Comparison of ENCODE assay signal across 9 cellular contexts in the genomic region with DNA sequence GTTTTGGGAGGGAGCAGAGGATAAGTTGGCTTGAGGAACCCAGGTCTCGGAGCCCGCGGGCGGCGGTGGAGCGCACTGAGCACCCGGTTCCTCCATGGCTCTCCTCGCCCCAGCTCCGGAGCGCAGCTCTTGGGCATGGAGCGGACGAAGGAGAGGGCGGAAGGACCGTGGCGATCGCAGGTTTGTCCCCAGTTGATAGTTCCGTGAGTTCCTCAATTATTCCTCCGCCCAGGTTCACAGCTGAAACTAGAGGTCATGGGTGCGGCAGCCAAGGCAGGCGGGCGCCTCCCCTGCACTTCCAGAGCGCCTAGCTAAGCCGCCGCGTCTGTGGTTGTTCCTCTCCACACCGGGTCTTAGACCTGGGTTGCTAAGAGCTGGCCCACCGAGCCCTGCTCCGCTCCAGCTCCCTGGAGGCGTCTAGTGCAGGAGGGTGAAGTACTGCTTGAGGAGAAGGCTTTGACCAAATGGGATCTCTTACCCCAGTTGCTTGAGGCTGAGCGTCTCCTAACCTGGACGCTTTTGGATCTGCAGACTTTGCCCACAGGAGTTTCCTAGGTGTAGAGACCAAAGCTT. TPM values are rescaled to one million over a fixed set of nuclear protein-coding genes. Genes with fewer than 3 reads are reported as not detected.
DNase-seq lines count a peak whose midpoint lies in the region; ATAC-seq and TF ChIP-seq lines count a peak whose summit lies in the region.
"Had no signal": no experiment of that assay in that cellular context is flagged by ENCODE, and none has a peak within 500 bp of the region (broad histone marks: within the 10 kb centered on the region; RNA-seq: fewer than 3 reads in every experiment).

A gene with protein sequence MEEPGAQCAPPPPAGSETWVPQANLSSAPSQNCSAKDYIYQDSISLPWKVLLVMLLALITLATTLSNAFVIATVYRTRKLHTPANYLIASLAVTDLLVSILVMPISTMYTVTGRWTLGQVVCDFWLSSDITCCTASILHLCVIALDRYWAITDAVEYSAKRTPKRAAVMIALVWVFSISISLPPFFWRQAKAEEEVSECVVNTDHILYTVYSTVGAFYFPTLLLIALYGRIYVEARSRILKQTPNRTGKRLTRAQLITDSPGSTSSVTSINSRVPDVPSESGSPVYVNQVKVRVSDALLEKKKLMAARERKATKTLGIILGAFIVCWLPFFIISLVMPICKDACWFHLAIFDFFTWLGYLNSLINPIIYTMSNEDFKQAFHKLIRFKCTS (minus strand): TSS at position 184 of the 573 bp plus-strand sequence. CDS start 88 bp downstream, at position 96.

- no peaks in the 10 kb centered on the region for H3K79me2 ChIP-seq in PC-9 (ENCODE audit: low read depth)

- peak in 5 of 8 donors; percentile 16 to 41 (median 34) for ATAC-seq in heart right ventricle
- no peak for ATAC-seq in CD8-positive, alpha-beta T cell

- H3K27ac ChIP-seq in heart right ventricle, result peak within 1 kb of the TSS in 1 of 10 donors; percentile 25
- H3K27ac ChIP-seq in duodenal mucosa (ENCODE audit: low read depth, low read length), result no peak within 1 kb of the TSS
- H3K27ac ChIP-seq in mucosa of rectum (ENCODE audit: low read depth in 2 of 2, low read length in 2 of 2), result no peak within 1 kb of the TSS
- no peak within 1 kb of the TSS for H3K27ac ChIP-seq in CD8-positive, alpha-beta T cell (ENCODE audit: low read depth, low read length)
- no peak within 1 kb of the TSS for H3K27ac ChIP-seq in PC-9

- CTCF ChIA-PET in CD8-positive, alpha-beta T cell (lab: Charles Lee), result no interaction called here
- CTCF ChIA-PET in PC-9 (lab: Charles Lee), result interaction anchor here (1.0 kb wide), 1 partner anchor 9 kb away, joined by 5 read pairs; no protein-coding TSS in a partner anchor

- no peaks in the 10 kb centered on the region for H3F3A ChIP-seq in PC-9 (ENCODE audit: insufficient read depth, low read depth)

- POLR2A ChIA-PET in CD8-positive, alpha-beta T cell (lab: Charles Lee), result no interaction called here
- POLR2A ChIA-PET in PC-9 (lab: Charles Lee; ENCODE audit: unreplicated experiment), result no interaction called here

- no peak for DNase-seq in heart right ventricle
- DNase-seq in cardiac septum (ENCODE audit: low spot score), result no peak
- DNase-seq in NCI-H2227 treated with DMSO at 0.1 percent for 48 hours (lab: John Stamatoyannopoulos, UW), result no peak
- DNase-seq in CD8-positive, alpha-beta T cell, result no peak
- no peak for DNase-seq in PC-9
- no peak for DNase-seq in activated gamma-delta T cell (lab: John Stamatoyannopoulos, UW)
- DNase-seq: DMS79 treated with DMSO at 0.1 percent for 48 hours had no signal

- H3K9me3 ChIP-seq in heart right ventricle, result no peaks in the 10 kb centered on the region
- H3K9me3 ChIP-seq in duodenal mucosa (ENCODE audit: control insufficient read depth in 1 of 2, low read length in 2 of 2), result no peaks in the 10 kb centered on the region
- H3K9me3 ChIP-seq in mucosa of rectum (ENCODE audit: control insufficient read depth in 2 of 2, low read length in 2 of 2), result no peaks in the 10 kb centered on the region
- H3K9me3 ChIP-seq in CD8-positive, alpha-beta T cell (ENCODE audit: low read length), result no peaks in the 10 kb centered on the region
- H3K9me3 ChIP-seq in PC-9 (ENCODE audit: insufficient read depth, low read depth), result no peaks in the 10 kb centered on the region

- no peak within 1 kb of the TSS for H3K9ac ChIP-seq in duodenal mucosa (ENCODE audit: low read depth in 1 of 2, low read length in 2 of 2)
- H3K9ac ChIP-seq in mucosa of rectum (ENCODE audit: low read depth in 1 of 2, low read length in 2 of 2), result no peak within 1 kb of the TSS

- H3K36me3 Mint-ChIP-seq in CD8-positive, alpha-beta T cell, result no peaks in the 10 kb centered on the region

- no peaks in the 10 kb centered on the region for H3K9me2 ChIP-seq in PC-9 (ENCODE audit: insufficient read depth)

- H3K4me1 Mint-ChIP-seq in CD8-positive, alpha-beta T cell (ENCODE audit: low read depth), result peaks cover 12% of the 10 kb centered on the region

- intact Hi-C loops in heart right ventricle (cut with DNase I) (loop anchor here in 1 of 10 donors (5.0 kb wide), 1 partner anchor 781 kb away; no protein-coding TSS in a partner anchor), cardiac septum (cut with DNase I) (loop anchor here (10.0 kb wide), 1 partner anchor 779 kb away; no protein-coding TSS in a partner anchor), PC-9 (cut with micrococcal nuclease; ENCODE audit: unreplicated experiment) (loop anchor here (10.0 kb wide), 1 partner anchor 1371 kb away; no protein-coding TSS in a partner anchor)
- intact Hi-C loops in CD8-positive, alpha-beta T cell (cut with DNase I, micrococcal nuclease), result no loop called here

- peaks cover 3% of the 10 kb centered on the region for H3K9me3 Mint-ChIP-seq in CD8-positive, alpha-beta T cell

- H3K36me3 ChIP-seq in heart right ventricle (no peaks in the 10 kb centered on the region), duodenal mucosa (ENCODE audit: control insufficient read depth in 1 of 2, insufficient read depth in 2 of 2, low read length in 2 of 2) (no peaks in the 10 kb centered on the region), mucosa of rectum (ENCODE audit: control insufficient read depth in 2 of 2, insufficient read depth in 2 of 2, low read length in 2 of 2) (no peaks in the 10 kb centered on the region), PC-9 (ENCODE audit: low read depth) (no peaks in the 10 kb centered on the region)
- no peaks in the 10 kb centered on the region for H3K36me3 ChIP-seq in CD8-positive, alpha-beta T cell (ENCODE audit: insufficient read depth, low read length)

- peaks cover 0 to 32% (median 22%) of the 10 kb centered on the region in 9 donors for H3K4me1 ChIP-seq in heart right ventricle
- H3K4me1 ChIP-seq in duodenal mucosa (ENCODE audit: control insufficient read depth in 1 of 2, insufficient read depth in 2 of 2, low read length in 2 of 2), result peaks cover 8 to 14% of the 10 kb centered on the region in 2 donors
- no peaks in the 10 kb centered on the region for H3K4me1 ChIP-seq in mucosa of rectum (ENCODE audit: control insufficient read depth in 2 of 2, insufficient read depth in 2 of 2, low read length in 2 of 2)
- peaks cover 5% of the 10 kb centered on the region for H3K4me1 ChIP-seq in CD8-positive, alpha-beta T cell (ENCODE audit: insufficient read depth, low read length)
- no peaks in the 10 kb centered on the region for H3K4me1 ChIP-seq in PC-9 (replicated peaks; ENCODE audit: insufficient read depth)

- TF ChIP-seq CTCF in heart right ventricle (IDR thresholded peaks at IDR 0.05) (no peak), PC-9 (conservative IDR thresholded peaks at IDR 0.05) (no peak)
- no peak for TF ChIP-seq CTCF in CD8-positive, alpha-beta T cell (IDR thresholded peaks at IDR 0.05)

- no peak within 1 kb of the TSS for H3K4me2 ChIP-seq in PC-9

- H3K27ac Mint-ChIP-seq in CD8-positive, alpha-beta T cell, result no peak within 1 kb of the TSS

- peaks cover 4 to 74% (median 66%) of the 10 kb centered on the region in 7 donors for H3K27me3 ChIP-seq in heart right ventricle
- peaks cover 44 to 53% of the 10 kb centered on the region in 2 donors for H3K27me3 ChIP-seq in duodenal mucosa (ENCODE audit: control insufficient read depth in 1 of 2, insufficient read depth in 2 of 2, low read length in 2 of 2)
- H3K27me3 ChIP-seq in mucosa of rectum (ENCODE audit: control insufficient read depth in 2 of 2, insufficient read depth in 2 of 2, low read length in 2 of 2), result peaks cover 42 to 48% of the 10 kb centered on the region in 2 donors
- no peaks in the 10 kb centered on the region for H3K27me3 ChIP-seq in CD8-positive, alpha-beta T cell (ENCODE audit: insufficient read depth, low read length)
- peaks cover 11% of the 10 kb centered on the region; the same call in 1 of the 2 replicates for H3K27me3 ChIP-seq in PC-9 (ENCODE audit: insufficient read depth, low read depth)

- peak within 1 kb of the TSS in 9 of 10 donors; percentile 18 to 55 (median 45) for H3K4me3 ChIP-seq in heart right ventricle
- H3K4me3 ChIP-seq in duodenal mucosa (ENCODE audit: low read depth in 1 of 2, low read length in 2 of 2), result peak within 1 kb of the TSS; percentile 56 to 61
- H3K4me3 ChIP-seq in mucosa of rectum (ENCODE audit: low read length in 2 of 2), result peak within 1 kb of the TSS; percentile 8 to 57
- H3K4me3 ChIP-seq in CD8-positive, alpha-beta T cell (ENCODE audit: low read depth, low read length), result no peak within 1 kb of the TSS
- H3K4me3 ChIP-seq in PC-9, result no peak within 1 kb of the TSS

- no TSS peak for BruUV-seq in PC-9 (replicated peaks; lab: Mats Ljungman, UMichigan)

- H3K4me3 Mint-ChIP-seq in CD8-positive, alpha-beta T cell, result no peak within 1 kb of the TSS

- WGBS in heart right ventricle, 2 donors, result 0 to 2% methylated on average over 31 of the region's 31 CpGs

- no peak within 1 kb of the TSS for H2AFZ ChIP-seq in PC-9

- no peaks in the 10 kb centered on the region for H4K20me1 ChIP-seq in PC-9 (ENCODE audit: insufficient read depth)

- peaks cover 55% of the 10 kb centered on the region for H3K27me3 Mint-ChIP-seq in CD8-positive, alpha-beta T cell (ENCODE audit: low read depth)

RNA-seq across cellular contexts. Expression of the gene that starts here (rescaled TPM):
- total RNA-seq in heart right ventricle (under 1 TPM in 1 of 10 donors, not detected in 9; 0.13 TPM), cardiac septum (0.11 TPM), PC-9 (2021) (not detected in 2 replicates)
- polyA plus RNA-seq in heart right ventricle, result under 1 TPM in 1 of 2 donors, not detected in 1; 0.12 TPM
- total RNA-seq in CD8-positive, alpha-beta T cell, result not detected

Comparison
In these comparisons a context has a peak if more than half of its experiments do, and no peak if none do; other contexts are left out.
1. Peak in ATAC-seq and H3K4me3 ChIP-seq in heart right ventricle; RNA of the gene not detected or under 1 TPM.
2. H3K4me3 ChIP-seq: peak in duodenal mucosa (2 of 2) and mucosa of rectum (2 of 2); none in CD8-positive, alpha-beta T cell (single experiment) and PC-9 (single experiment).
3. intact Hi-C loops: an anchor here in cardiac septum (10.0 kb wide) and PC-9 (10.0 kb wide); none called in CD8-positive, alpha-beta T cell.